ENCODE assay signal across 1 cellular context in genomic region chr1:155273134-155273982, GRCh38.
TF ChIP-seq lines count a peak whose summit lies in the region.

CLK2 (minus strand) TSS chr1:155273504; CDS start chr1:155270977, 2,527 bp downstream.

TF ChIP-seq in HepG2, 621 proteins besides CTCF, POLR2A, EP300 and RAD21 (continued from another document and continues in another):
- TF ChIP-seq, protein P1, sequence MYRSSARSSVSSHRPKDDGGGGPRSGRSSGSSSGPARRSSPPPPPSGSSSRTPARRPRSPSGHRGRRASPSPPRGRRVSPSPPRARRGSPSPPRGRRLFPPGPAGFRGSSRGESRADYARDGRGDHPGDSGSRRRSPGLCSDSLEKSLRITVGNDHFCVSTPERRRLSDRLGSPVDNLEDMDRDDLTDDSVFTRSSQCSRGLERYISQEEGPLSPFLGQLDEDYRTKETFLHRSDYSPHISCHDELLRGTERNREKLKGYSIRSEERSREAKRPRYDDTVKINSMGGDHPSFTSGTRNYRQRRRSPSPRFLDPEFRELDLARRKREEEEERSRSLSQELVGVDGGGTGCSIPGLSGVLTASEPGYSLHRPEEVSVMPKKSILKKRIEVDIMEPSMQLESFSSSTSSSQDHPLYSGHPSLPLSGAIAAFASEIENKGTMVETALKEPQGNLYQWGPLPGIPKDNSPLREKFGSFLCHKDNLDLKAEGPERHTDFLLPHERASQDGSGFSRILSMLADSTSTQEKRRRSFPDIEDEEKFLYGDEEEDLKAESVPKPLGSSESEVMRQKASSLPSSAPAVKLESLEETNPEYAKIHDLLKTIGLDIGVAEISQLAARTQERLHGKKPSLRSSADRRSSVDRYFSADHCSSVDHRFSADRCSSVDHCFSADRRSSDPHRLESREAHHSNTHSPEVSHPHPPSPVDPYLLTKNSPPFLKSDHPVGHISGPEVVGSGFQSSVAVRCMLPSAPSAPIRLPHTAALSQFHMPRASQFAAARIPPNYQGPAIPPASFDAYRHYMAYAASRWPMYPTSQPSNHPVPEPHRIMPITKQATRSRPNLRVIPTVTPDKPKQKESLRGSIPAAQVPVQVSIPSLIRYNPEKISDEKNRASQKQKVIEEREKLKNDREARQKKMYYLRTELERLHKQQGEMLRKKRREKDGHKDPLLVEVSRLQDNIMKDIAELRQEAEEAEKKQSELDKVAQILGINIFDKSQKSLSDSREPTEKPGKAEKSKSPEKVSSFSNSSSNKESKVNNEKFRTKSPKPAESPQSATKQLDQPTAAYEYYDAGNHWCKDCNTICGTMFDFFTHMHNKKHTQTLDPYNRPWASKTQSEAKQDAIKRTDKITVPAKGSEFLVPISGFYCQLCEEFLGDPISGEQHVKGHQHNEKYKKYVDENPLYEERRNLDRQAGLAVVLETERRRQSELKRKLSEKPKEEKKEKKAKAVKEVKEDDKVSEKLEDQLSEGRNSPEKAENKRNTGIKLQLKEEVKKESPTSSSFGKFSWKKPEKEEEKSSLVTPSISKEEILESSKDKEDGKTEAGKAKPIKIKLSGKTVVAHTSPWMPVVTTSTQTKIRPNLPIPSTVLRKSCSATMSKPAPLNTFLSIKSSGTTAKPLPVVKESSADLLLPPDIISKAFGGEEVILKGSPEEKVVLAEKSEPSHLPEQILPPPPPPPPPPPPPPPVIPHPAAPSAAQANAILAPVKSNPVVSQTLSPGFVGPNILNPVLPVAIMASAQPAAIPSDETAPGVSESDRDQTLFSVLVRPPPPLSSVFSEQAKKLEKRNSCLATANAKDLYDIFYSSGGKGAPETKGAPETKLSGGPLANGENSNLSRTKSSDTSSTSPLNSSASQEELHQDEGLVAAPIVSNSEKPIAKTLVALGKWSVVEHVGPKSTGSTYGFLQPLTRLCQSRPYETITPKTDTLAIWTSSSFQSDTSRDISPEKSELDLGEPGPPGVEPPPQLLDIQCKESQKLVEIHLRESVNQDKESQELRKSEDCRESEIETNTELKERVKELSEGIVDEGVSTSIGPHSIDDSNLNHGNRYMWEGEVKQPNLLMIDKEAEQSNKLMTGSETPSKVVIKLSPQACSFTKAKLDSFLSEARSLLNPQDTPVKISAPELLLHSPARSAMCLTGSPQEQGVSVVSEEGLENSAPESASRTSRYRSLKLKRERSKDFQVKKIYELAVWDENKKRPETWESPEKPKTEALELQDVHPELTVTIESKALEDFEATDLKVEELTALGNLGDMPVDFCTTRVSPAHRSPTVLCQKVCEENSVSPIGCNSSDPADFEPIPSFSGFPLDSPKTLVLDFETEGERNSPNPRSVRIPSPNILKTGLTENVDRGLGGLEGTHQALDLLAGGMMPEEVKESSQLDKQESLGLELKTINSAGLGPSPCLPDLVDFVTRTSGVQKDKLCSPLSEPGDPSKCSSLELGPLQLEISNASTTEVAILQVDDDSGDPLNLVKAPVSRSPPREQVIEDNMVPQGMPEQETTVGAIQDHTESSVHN (CRISPR knock-in tag; IDR thresholded peaks at IDR 0.05) = no peak
- TF ChIP-seq SAP130 (CRISPR knock-in tag; IDR thresholded peaks at IDR 0.05; ENCODE audit: low read depth) (peak; percentile 98), MIER2 (CRISPR knock-in tag; IDR thresholded peaks at IDR 0.05) (0 out of 2 replicates have a peak, but pooled peaks have one; percentile 46), ARID5B (CRISPR knock-in tag; IDR thresholded peaks at IDR 0.05) (peak; percentile 42; the same call in 1 of the 2 replicates), IKZF1 (IDR thresholded peaks at IDR 0.05) (no peak), SPEN (CRISPR knock-in tag; IDR thresholded peaks at IDR 0.05; ENCODE audit: low read depth) (peak; percentile 98), HDAC2 (CRISPR knock-in tag; IDR thresholded peaks at IDR 0.05) (peak; percentile 77; the same call in 1 of the 2 replicates), U2AF2 (IDR thresholded peaks at IDR 0.05; ENCODE audit: low read depth, low read length) (no peak), CEBPG (CRISPR knock-in tag; IDR thresholded peaks at IDR 0.05) (peak; percentile 25; the same call in 1 of the 2 replicates), ELK4 (CRISPR knock-in tag; IDR thresholded peaks at IDR 0.05; ENCODE audit: borderline replicate concordance) (no peak), ZFP62 (CRISPR knock-in tag; IDR thresholded peaks at IDR 0.05) (no peak), ZMYM4 (CRISPR knock-in tag; IDR thresholded peaks at IDR 0.05) (peak; percentile 76), GPN1 (CRISPR knock-in tag; IDR thresholded peaks at IDR 0.05; ENCODE audit: borderline replicate concordance) (no peak), ZNF569 (CRISPR knock-in tag; IDR thresholded peaks at IDR 0.05; ENCODE audit: borderline replicate concordance) (no peak), MAF1 (CRISPR knock-in tag; IDR thresholded peaks at IDR 0.05; ENCODE audit: borderline replicate concordance) (no peak), ZHX1 (CRISPR knock-in tag; IDR thresholded peaks at IDR 0.05; ENCODE audit: low read depth) (no peak), XBP1 (CRISPR knock-in tag; IDR thresholded peaks at IDR 0.05) (no peak), ZSCAN30 (CRISPR knock-in tag; IDR thresholded peaks at IDR 0.05) (no peak), SP2 (CRISPR knock-in tag; IDR thresholded peaks at IDR 0.05) (peak; percentile 65), ZBTB2 (CRISPR knock-in tag; IDR thresholded peaks at IDR 0.05; ENCODE audit: low read depth) (peak; percentile 96), MED1 (CRISPR knock-in tag; IDR thresholded peaks at IDR 0.05) (peak; percentile 87), KDM1A (CRISPR knock-in tag; IDR thresholded peaks at IDR 0.05) (no peak), PRMT3 (CRISPR knock-in tag; IDR thresholded peaks at IDR 0.05; ENCODE audit: borderline replicate concordance, low read depth) (no peak)
- TF ChIP-seq, protein P2, sequence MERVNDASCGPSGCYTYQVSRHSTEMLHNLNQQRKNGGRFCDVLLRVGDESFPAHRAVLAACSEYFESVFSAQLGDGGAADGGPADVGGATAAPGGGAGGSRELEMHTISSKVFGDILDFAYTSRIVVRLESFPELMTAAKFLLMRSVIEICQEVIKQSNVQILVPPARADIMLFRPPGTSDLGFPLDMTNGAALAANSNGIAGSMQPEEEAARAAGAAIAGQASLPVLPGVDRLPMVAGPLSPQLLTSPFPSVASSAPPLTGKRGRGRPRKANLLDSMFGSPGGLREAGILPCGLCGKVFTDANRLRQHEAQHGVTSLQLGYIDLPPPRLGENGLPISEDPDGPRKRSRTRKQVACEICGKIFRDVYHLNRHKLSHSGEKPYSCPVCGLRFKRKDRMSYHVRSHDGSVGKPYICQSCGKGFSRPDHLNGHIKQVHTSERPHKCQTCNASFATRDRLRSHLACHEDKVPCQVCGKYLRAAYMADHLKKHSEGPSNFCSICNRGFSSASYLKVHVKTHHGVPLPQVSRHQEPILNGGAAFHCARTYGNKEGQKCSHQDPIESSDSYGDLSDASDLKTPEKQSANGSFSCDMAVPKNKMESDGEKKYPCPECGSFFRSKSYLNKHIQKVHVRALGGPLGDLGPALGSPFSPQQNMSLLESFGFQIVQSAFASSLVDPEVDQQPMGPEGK (CRISPR knock-in tag; IDR thresholded peaks at IDR 0.05) = peak; percentile 59; the same call in 1 of the 2 replicates
- TF ChIP-seq, protein P3, sequence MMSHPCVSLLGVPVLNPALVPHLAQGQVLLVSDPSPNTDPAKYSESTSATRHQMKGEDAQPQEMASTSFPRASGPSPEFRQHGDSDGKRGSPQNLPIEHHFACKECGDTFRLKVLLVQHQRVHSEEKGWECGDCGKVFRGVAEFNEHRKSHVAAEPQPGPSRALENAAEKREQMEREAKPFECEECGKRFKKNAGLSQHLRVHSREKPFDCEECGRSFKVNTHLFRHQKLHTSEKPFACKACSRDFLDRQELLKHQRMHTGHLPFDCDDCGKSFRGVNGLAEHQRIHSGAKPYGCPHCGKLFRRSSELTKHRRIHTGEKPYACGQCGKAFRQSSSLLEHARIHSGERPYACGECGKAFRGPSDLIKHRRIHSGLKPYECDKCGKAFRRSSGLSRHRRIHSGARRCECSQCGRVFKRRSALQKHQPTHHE (CRISPR knock-in tag; IDR thresholded peaks at IDR 0.05; ENCODE audit: borderline replicate concordance) = no peak
- TF ChIP-seq, protein P4, sequence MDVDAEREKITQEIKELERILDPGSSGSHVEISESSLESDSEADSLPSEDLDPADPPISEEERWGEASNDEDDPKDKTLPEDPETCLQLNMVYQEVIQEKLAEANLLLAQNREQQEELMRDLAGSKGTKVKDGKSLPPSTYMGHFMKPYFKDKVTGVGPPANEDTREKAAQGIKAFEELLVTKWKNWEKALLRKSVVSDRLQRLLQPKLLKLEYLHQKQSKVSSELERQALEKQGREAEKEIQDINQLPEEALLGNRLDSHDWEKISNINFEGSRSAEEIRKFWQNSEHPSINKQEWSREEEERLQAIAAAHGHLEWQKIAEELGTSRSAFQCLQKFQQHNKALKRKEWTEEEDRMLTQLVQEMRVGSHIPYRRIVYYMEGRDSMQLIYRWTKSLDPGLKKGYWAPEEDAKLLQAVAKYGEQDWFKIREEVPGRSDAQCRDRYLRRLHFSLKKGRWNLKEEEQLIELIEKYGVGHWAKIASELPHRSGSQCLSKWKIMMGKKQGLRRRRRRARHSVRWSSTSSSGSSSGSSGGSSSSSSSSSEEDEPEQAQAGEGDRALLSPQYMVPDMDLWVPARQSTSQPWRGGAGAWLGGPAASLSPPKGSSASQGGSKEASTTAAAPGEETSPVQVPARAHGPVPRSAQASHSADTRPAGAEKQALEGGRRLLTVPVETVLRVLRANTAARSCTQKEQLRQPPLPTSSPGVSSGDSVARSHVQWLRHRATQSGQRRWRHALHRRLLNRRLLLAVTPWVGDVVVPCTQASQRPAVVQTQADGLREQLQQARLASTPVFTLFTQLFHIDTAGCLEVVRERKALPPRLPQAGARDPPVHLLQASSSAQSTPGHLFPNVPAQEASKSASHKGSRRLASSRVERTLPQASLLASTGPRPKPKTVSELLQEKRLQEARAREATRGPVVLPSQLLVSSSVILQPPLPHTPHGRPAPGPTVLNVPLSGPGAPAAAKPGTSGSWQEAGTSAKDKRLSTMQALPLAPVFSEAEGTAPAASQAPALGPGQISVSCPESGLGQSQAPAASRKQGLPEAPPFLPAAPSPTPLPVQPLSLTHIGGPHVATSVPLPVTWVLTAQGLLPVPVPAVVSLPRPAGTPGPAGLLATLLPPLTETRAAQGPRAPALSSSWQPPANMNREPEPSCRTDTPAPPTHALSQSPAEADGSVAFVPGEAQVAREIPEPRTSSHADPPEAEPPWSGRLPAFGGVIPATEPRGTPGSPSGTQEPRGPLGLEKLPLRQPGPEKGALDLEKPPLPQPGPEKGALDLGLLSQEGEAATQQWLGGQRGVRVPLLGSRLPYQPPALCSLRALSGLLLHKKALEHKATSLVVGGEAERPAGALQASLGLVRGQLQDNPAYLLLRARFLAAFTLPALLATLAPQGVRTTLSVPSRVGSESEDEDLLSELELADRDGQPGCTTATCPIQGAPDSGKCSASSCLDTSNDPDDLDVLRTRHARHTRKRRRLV (CRISPR knock-in tag; IDR thresholded peaks at IDR 0.05) = no peak
